In the genomic region with DNA sequence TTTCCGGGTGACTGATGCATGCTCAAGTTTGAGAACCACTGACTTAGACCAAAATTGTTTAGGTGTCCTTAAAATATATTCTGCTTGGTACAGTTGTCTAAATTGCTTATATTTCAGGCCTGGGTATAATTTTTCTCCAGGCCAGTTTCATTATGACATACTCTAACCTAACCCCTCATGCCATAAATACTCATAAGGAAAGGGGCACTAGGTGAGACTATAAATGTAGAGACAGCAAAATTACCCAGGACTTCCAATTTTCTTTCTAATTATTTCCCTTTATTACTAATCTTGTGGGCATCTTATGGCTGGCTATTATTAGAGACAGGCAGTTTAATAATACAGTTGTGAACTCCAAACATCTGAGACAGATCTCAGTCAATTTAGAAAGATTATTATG, we compare ENCODE assay signal across 15 cellular contexts.
DNase-seq lines count a peak whose midpoint lies in the region; ATAC-seq, FAIRE-seq and TF ChIP-seq lines count a peak whose summit lies in the region.
"Had no signal": no experiment of that assay in that cellular context is flagged by ENCODE, and none has a peak within 500 bp of the region (broad histone marks: within the 10 kb centered on the region; RNA-seq: fewer than 3 reads in every experiment).

No MANE protein-coding gene starts in this region.

- intact Hi-C loops in dorsolateral prefrontal cortex (cut with DNase I) (no loop called here), vagina (cut with DNase I) (no loop called here)

- TF ChIP-seq CTCF in A549 (IDR thresholded peaks at IDR 0.05) (no peak), dorsolateral prefrontal cortex (IDR thresholded peaks at IDR 0.05 in 54 of 56, conservative IDR thresholded peaks at IDR 0.05 in 2 of 56; ENCODE audit: low read depth in 1 of 56, partially characterized antibody in 56 of 56) (no peak), vagina (IDR thresholded peaks at IDR 0.05) (no peak)

- FAIRE-seq in A549 (lab: Jason Lieb, UNC) = peak; percentile 23
- FAIRE-seq in GM12892 (lab: Jason Lieb, UNC) = no peak
- FAIRE-seq: A204.1, TTC549 had no signal

- ATAC-seq in A549 = no peak
- peak; percentile 48 for ATAC-seq in GM19351 (IDR thresholded peaks at IDR 0.05; ENCODE audit: unreplicated experiment)
- ATAC-seq in HG02610 (IDR thresholded peaks at IDR 0.05; ENCODE audit: unreplicated experiment) = peak; percentile 83
- peak; percentile 74 for ATAC-seq in HG03175 (IDR thresholded peaks at IDR 0.05; ENCODE audit: unreplicated experiment)
- ATAC-seq: activated CD8-positive, alpha-beta memory T cell treated with anti-CD3 and anti-CD28 coated beads, Interleukin-2, amount 10 ng/mL, durations not matched to agents 7 days and 5 days; gastroesophageal sphincter had no signal

- H3K4me2 ChIP-seq in A549 = no peak overlapping the region

- H3K9me3 ChIP-seq in A549 (no peaks in the 10 kb centered on the region), vagina (no peaks in the 10 kb centered on the region)
- H3K9me3 ChIP-seq: gastroesophageal sphincter, thoracic aorta had no signal

- TF ChIP-seq POLR2A in A549 (IDR thresholded peaks at IDR 0.05; ENCODE audit: low read length) (no peak), GM12892 (IDR thresholded peaks at IDR 0.05; ENCODE audit: low read depth, low read length) (no peak), vagina (IDR thresholded peaks at IDR 0.05) (no peak)

- TF ChIP-seq RAD21 in A549 (conservative IDR thresholded peaks at IDR 0.05 in 1 of 2, IDR thresholded peaks at IDR 0.05 in 1 of 2) = no peak

- no peak for TF ChIP-seq EP300 in A549 (IDR thresholded peaks at IDR 0.05)

- DNase-seq in A549 (ENCODE audit: low read depth in 1 of 2, low spot score in 1 of 2) (no peak), RPMI8226 (no peak), GM12892 (ENCODE audit: insufficient read length) (no peak), dorsolateral prefrontal cortex (no peak), vagina (ENCODE audit: extremely low spot score in 2 of 2) (no peak)
- DNase-seq: aorta, NCI-H510A treated with DMSO at 0.1 percent for 48 hours had no signal

- WGBS in A549 (ENCODE audit: missing lambda C conversion rate) = 4% methylated on average over 1 of the region's 1 CpG

- H3K4me1 ChIP-seq in A549 = no peaks in the 10 kb centered on the region
- no peaks in the 10 kb centered on the region for H3K4me1 ChIP-seq in vagina
- H3K4me1 ChIP-seq: gastroesophageal sphincter had no signal

- H3K4me3 ChIP-seq in A549 (no peak overlapping the region), dorsolateral prefrontal cortex (no peak overlapping the region), vagina (no peak overlapping the region)
- H3K4me3 ChIP-seq: gastroesophageal sphincter, thoracic aorta had no signal

- CTCF ChIA-PET in A549 (lab: Yijun Ruan, JAX) = no interaction called here

- H3K27me3 ChIP-seq in dorsolateral prefrontal cortex (peaks cover 0 to 40% (median 3%) of the 10 kb centered on the region in 45 donors), vagina (no peaks in the 10 kb centered on the region)
- H3K27me3 ChIP-seq: gastroesophageal sphincter had no signal

- POLR2A ChIA-PET in A549 (lab: Yijun Ruan, JAX) = no interaction called here

- H3K27ac ChIP-seq in A549 (no peak overlapping the region), dorsolateral prefrontal cortex (no peak overlapping the region), vagina (no peak overlapping the region)
- H3K27ac ChIP-seq: gastroesophageal sphincter, thoracic aorta had no signal

- H3K36me3 ChIP-seq in vagina = no peaks in the 10 kb centered on the region
- H3K36me3 ChIP-seq: gastroesophageal sphincter, thoracic aorta had no signal

TF ChIP-seq in A549, 52 proteins besides CTCF, POLR2A, EP300 and RAD21:
- no peak for TF ChIP-seq HOXA7 (CRISPR knock-in tag; IDR thresholded peaks at IDR 0.05)
- no peak for TF ChIP-seq GATA3 (IDR thresholded peaks at IDR 0.05; ENCODE audit: borderline replicate concordance)
- TF ChIP-seq NPAS2 (CRISPR knock-in tag; IDR thresholded peaks at IDR 0.05; ENCODE audit: borderline replicate concordance) = no peak
- TF ChIP-seq HEYL (CRISPR knock-in tag; IDR thresholded peaks at IDR 0.05) = no peak
- TF ChIP-seq HDAC2 (IDR thresholded peaks at IDR 0.05) = no peak
- TF ChIP-seq FOXS1 (CRISPR knock-in tag; IDR thresholded peaks at IDR 0.05) = no peak
- no peak for TF ChIP-seq ZNF302 (CRISPR knock-in tag; IDR thresholded peaks at IDR 0.05)
- TF ChIP-seq HOXB5 (CRISPR knock-in tag; IDR thresholded peaks at IDR 0.05) = no peak
- no peak for TF ChIP-seq PBX3 (IDR thresholded peaks at IDR 0.05)
TF ChIP-seq in A549: peak in this region for 0.

Comparison
In these comparisons a context has a peak if more than half of its experiments do, and no peak if none do; other contexts are left out.
1. ATAC-seq: peak in GM19351 (single experiment), HG02610 (single experiment) and HG03175 (single experiment); none in A549 (0 of 2).